8 cellular contexts compared by ENCODE assay signal in the genomic region with DNA sequence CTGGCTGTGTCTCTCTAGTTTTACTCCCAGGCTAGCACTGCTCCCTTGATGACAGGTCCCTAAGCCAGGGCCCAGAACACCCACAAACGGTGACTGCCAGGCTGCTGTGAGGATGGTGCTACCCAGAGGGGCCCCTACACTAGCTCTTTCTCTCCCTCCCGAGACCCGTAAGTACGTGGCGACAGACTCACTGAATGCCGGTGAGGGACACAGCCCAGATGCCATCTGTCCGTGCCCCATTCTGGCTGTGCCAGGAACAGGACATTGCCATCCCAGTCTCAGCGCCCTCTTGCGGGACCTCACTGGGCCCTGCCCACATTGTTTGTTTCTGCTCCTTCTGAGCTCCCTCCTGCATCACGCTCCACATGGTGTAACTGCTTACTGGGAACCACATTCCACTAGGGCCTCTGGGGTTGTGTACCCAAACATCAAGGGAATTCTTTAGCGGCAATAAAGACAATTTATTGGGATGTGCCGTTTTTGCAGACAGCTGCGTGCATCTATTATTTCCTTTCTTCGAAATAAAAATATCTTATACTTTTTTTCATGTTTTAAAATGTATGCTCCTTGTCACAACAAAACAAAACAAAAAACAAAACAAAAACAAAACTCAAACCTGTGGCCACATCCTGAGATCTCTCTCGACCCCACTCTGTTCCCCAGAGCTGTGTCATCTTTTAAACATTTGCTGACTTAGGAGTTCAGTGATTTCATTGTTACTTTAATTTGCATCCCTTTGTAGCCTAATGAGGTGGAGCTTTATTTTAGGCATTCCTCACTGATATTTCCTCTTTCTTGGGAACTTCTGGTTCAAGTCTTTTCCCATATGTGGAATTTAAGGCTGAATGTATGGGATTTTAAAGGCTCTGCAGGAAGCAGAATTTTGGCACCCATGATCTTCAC. TPM values are rescaled to one million over a fixed set of nuclear protein-coding genes. Genes with fewer than 3 reads are reported as not detected.
DNase-seq lines count a peak whose midpoint lies in the region; ATAC-seq lines count a peak whose summit lies in the region.

No MANE protein-coding gene starts in this region.

- intact Hi-C loops in activated CD4-positive, alpha-beta T cell treated with anti-CD3 and anti-CD28 coated beads, Interleukin-2, amount 10 ng/mL, durations not matched to agents 24 days and 14 days (cut with micrococcal nuclease), result loop anchor here (5.0 kb wide), 1 partner anchor 142 kb away; the partner anchor contains the start of genes IGHMBP2 and MRPL21
- intact Hi-C loops in right cardiac atrium (cut with DNase I), result loop anchor here in 2 of 4 donors (10.0 kb wide), 1 partner anchor 140 kb away; the partner anchor contains the start of genes IGHMBP2 (in 2 of the 2) and MRPL21 (in 2 of the 2)
- intact Hi-C loops in sciatic nerve (cut with DNase I), result no loop called here

- WGBS in right cardiac atrium, result 30% methylated on average over 15 of the region's 15 CpGs

- H3K4me1 Mint-ChIP-seq in activated CD4-positive, alpha-beta T cell treated with anti-CD3 and anti-CD28 coated beads, Interleukin-2, amount 10 ng/mL, durations not matched to agents 24 days and 14 days, result peaks cover 15% of the 10 kb centered on the region

- peak; percentile 74 for DNase-seq in activated CD4-positive, alpha-beta T cell treated with anti-CD3 and anti-CD28 coated beads, Interleukin-2, amount 10 ng/mL, durations not matched to agents 24 days and 14 days
- no peak for DNase-seq in activated CD4-positive, alpha-beta T cell treated with anti-CD3 and anti-CD28 coated beads, Interleukin-2, amount 50 U/mL, for 1 hour
- peak; percentile 68 for DNase-seq in NCI-H1694 treated with DMSO at 0.1 percent for 48 hours (lab: John Stamatoyannopoulos, UW)
- DNase-seq in anterior cingulate cortex (lab: John Stamatoyannopoulos, UW), result peak in 46 of 58 donors; percentile 13 to 75 (median 50)
- DNase-seq in right cardiac atrium, result peak; percentile 58 to 86 (median 82)
- DNase-seq in sciatic nerve (ENCODE audit: low spot score), result peak; percentile 84

- no peaks in the 10 kb centered on the region for H3K27me3 ChIP-seq in right cardiac atrium (ENCODE audit: control insufficient read depth, insufficient read depth)

- no peak overlapping the region for H3K27ac ChIP-seq in right cardiac atrium (ENCODE audit: low read length)

- no peak overlapping the region for H3K4me3 Mint-ChIP-seq in activated CD4-positive, alpha-beta T cell treated with anti-CD3 and anti-CD28 coated beads, Interleukin-2, amount 10 ng/mL, durations not matched to agents 24 days and 14 days

- peaks cover 14% of the 10 kb centered on the region for H3K27me3 Mint-ChIP-seq in activated CD4-positive, alpha-beta T cell treated with anti-CD3 and anti-CD28 coated beads, Interleukin-2, amount 10 ng/mL, durations not matched to agents 24 days and 14 days

- H3K27ac Mint-ChIP-seq in activated CD4-positive, alpha-beta T cell treated with anti-CD3 and anti-CD28 coated beads, Interleukin-2, amount 10 ng/mL, durations not matched to agents 24 days and 14 days, result no peak overlapping the region

- ATAC-seq in right cardiac atrium (peak; percentile 34 to 72), sciatic nerve (peak; percentile 53), HG03196 (IDR thresholded peaks at IDR 0.05; ENCODE audit: unreplicated experiment) (no peak), HG03097 (IDR thresholded peaks at IDR 0.05; ENCODE audit: low FRiP score, unreplicated experiment) (no peak)

- H3K4me1 ChIP-seq in right cardiac atrium (ENCODE audit: control insufficient read depth, insufficient read depth, low read length), result peaks cover 2% of the 10 kb centered on the region

- H3K9me3 Mint-ChIP-seq in activated CD4-positive, alpha-beta T cell treated with anti-CD3 and anti-CD28 coated beads, Interleukin-2, amount 10 ng/mL, durations not matched to agents 24 days and 14 days, result no peaks in the 10 kb centered on the region

- no peaks in the 10 kb centered on the region for H3K9me3 ChIP-seq in right cardiac atrium (ENCODE audit: control insufficient read depth, low read length)

- H3K4me3 ChIP-seq in right cardiac atrium (ENCODE audit: low read length), result no peak overlapping the region

- H3K36me3 Mint-ChIP-seq in activated CD4-positive, alpha-beta T cell treated with anti-CD3 and anti-CD28 coated beads, Interleukin-2, amount 10 ng/mL, durations not matched to agents 24 days and 14 days (ENCODE audit: low read depth), result no peaks in the 10 kb centered on the region

RNA-seq across cellular contexts. Expression of gene TPCN2, which starts 4.4 kb away (rescaled TPM):
- total RNA-seq in activated CD4-positive, alpha-beta T cell treated with anti-CD3 and anti-CD28 coated beads, Interleukin-2, amount 10 ng/mL, durations not matched to agents 24 days and 14 days, result 15.7 and 16.8 TPM in 2 replicates
- total RNA-seq in right cardiac atrium, result 10 to 100 TPM in 1 of 4 donors, 1 to 10 TPM in 3; 7.2 to 11.1 (median 9.0) TPM
- 7.0 TPM for polyA plus RNA-seq in right cardiac atrium
- total RNA-seq in sciatic nerve, result 36.2 TPM

RNA-seq across cellular contexts. Expression of gene MRGPRF, which starts 31.3 kb away (rescaled TPM):
- total RNA-seq in activated CD4-positive, alpha-beta T cell treated with anti-CD3 and anti-CD28 coated beads, Interleukin-2, amount 10 ng/mL, durations not matched to agents 24 days and 14 days, result not detected in 2 replicates
- total RNA-seq in right cardiac atrium (10 to 100 TPM in 2 of 4 donors, 1 to 10 TPM in 2; 4.6 to 16.2 (median 9.3) TPM), sciatic nerve (39.5 TPM)
- polyA plus RNA-seq in right cardiac atrium, result 9.4 TPM

Comparison
In these comparisons a context has a peak if more than half of its experiments do, and no peak if none do; other contexts are left out.
1. ATAC-seq: peak in right cardiac atrium (2 of 2) and sciatic nerve (single experiment); none in HG03196 (single experiment) and HG03097 (single experiment).